Comparison of ENCODE assay signal across 8 cellular contexts in genomic region chr2:63842149-63843061, GRCh38. TPM values are rescaled to one million over a fixed set of nuclear protein-coding genes. Genes with fewer than 3 reads are reported as not detected.
DNase-seq lines count a peak whose midpoint lies in the region; ATAC-seq and TF ChIP-seq lines count a peak whose summit lies in the region.

No MANE protein-coding gene starts in this region.

- DNase-seq in DMS53 treated with DMSO at 0.1 percent for 48 hours (lab: John Stamatoyannopoulos, UW; ENCODE audit: unreplicated experiment) (peak; percentile 27), epithelial cell of prostate (ENCODE audit: low read depth, low spot score) (no peak), vagina (ENCODE audit: extremely low spot score in 2 of 2) (no peak)

- peak overlapping the region; percentile 89; the same call in 1 of the 2 replicates for H3K9ac ChIP-seq in KMS-11
- H3K9ac ChIP-seq in mucosa of rectum (ENCODE audit: low read depth in 1 of 2, low read length in 2 of 2) = peak overlapping the region; percentile 99 to 100

- H3K27ac Mint-ChIP-seq in T-helper 1 cell treated with Interleukin-12 subunit alpha and Interleukin-12 subunit beta and Interleukin-4 antibody, amounts not matched to agents 30 μg/mL and 1 μg/mL, for 36 hours = peak overlapping the region; percentile 82

- H3K36me3 ChIP-seq in KMS-11 (ENCODE audit: insufficient read depth) (no peaks in the 10 kb centered on the region), mucosa of rectum (ENCODE audit: control insufficient read depth in 2 of 2, insufficient read depth in 2 of 2, low read length in 2 of 2) (no peaks in the 10 kb centered on the region), vagina (no peaks in the 10 kb centered on the region)

- H3K36me3 Mint-ChIP-seq in T-helper 1 cell treated with Interleukin-12 subunit alpha and Interleukin-12 subunit beta and Interleukin-4 antibody, amounts not matched to agents 30 μg/mL and 1 μg/mL, for 36 hours (ENCODE audit: low read depth) = peaks cover 13% of the 10 kb centered on the region

- no peak for TF ChIP-seq CTCF in KMS-11 (conservative IDR thresholded peaks at IDR 0.05; ENCODE audit: low read depth, low read length)
- peak in 1 of 3 experiments; percentile 13 for TF ChIP-seq CTCF in vagina (IDR thresholded peaks at IDR 0.05)

- ATAC-seq in GM19463 (IDR thresholded peaks at IDR 0.05; ENCODE audit: unreplicated experiment) (no peak), GM18858 (IDR thresholded peaks at IDR 0.05; ENCODE audit: unreplicated experiment) (no peak)

- H3K4me1 ChIP-seq in KMS-11 (ENCODE audit: low read depth, poor library complexity, severe bottlenecking) (peaks cover 23% of the 10 kb centered on the region), mucosa of rectum (ENCODE audit: control insufficient read depth in 2 of 2, insufficient read depth in 2 of 2, low read length in 2 of 2) (peaks cover 16 to 19% of the 10 kb centered on the region in 2 donors), vagina (peaks cover 46% of the 10 kb centered on the region)

- H3K27me3 Mint-ChIP-seq in T-helper 1 cell treated with Interleukin-12 subunit alpha and Interleukin-12 subunit beta and Interleukin-4 antibody, amounts not matched to agents 30 μg/mL and 1 μg/mL, for 36 hours (ENCODE audit: low read depth) = peaks cover 5% of the 10 kb centered on the region

- intact Hi-C loops in vagina (cut with DNase I) = no loop called here

- TF ChIP-seq POLR2A in vagina (IDR thresholded peaks at IDR 0.05) = peak in 1 of 2 donors; percentile 49

- H3K4me1 Mint-ChIP-seq in T-helper 1 cell treated with Interleukin-12 subunit alpha and Interleukin-12 subunit beta and Interleukin-4 antibody, amounts not matched to agents 30 μg/mL and 1 μg/mL, for 36 hours (ENCODE audit: low read depth) = peaks cover 48% of the 10 kb centered on the region

- H3K79me2 ChIP-seq in KMS-11 (ENCODE audit: insufficient read depth, low read depth) = peaks cover 56% of the 10 kb centered on the region

- H3K4me3 Mint-ChIP-seq in T-helper 1 cell treated with Interleukin-12 subunit alpha and Interleukin-12 subunit beta and Interleukin-4 antibody, amounts not matched to agents 30 μg/mL and 1 μg/mL, for 36 hours = peak overlapping the region; percentile 97

- peaks cover 3% of the 10 kb centered on the region for H3K9me3 Mint-ChIP-seq in T-helper 1 cell treated with Interleukin-12 subunit alpha and Interleukin-12 subunit beta and Interleukin-4 antibody, amounts not matched to agents 30 μg/mL and 1 μg/mL, for 36 hours

- H3K9me3 ChIP-seq in mucosa of rectum (ENCODE audit: control insufficient read depth in 2 of 2, low read length in 2 of 2) = no peaks in the 10 kb centered on the region
- H3K9me3 ChIP-seq in vagina = no peaks in the 10 kb centered on the region

- H3K4me2 ChIP-seq in KMS-11 = peak overlapping the region; percentile 79

- H3K4me3 ChIP-seq in KMS-11 (IDR thresholded peaks at IDR 0.05; ENCODE audit: insufficient read depth, low read depth, low read length) (peak overlapping the region; percentile 96), mucosa of rectum (ENCODE audit: low read length in 2 of 2) (peak overlapping the region; percentile 92 to 98), vagina (peak overlapping the region; percentile 87 to 94)

- no peaks in the 10 kb centered on the region for H3K27me3 ChIP-seq in KMS-11 (ENCODE audit: insufficient read depth, low read depth)
- H3K27me3 ChIP-seq in mucosa of rectum (ENCODE audit: control insufficient read depth in 2 of 2, insufficient read depth in 2 of 2, low read length in 2 of 2) = no peaks in the 10 kb centered on the region
- H3K27me3 ChIP-seq in vagina = no peaks in the 10 kb centered on the region

- H3K27ac ChIP-seq in KMS-11 (peak overlapping the region; percentile 87; the same call in 1 of the 2 replicates), epithelial cell of prostate (peak overlapping the region; percentile 96), mucosa of rectum (ENCODE audit: low read depth in 2 of 2, low read length in 2 of 2) (peak overlapping the region; percentile 99 to 100), vagina (peak overlapping the region; percentile 97)

- peaks cover 5% of the 10 kb centered on the region; the same call in 1 of the 2 replicates for H4K20me1 ChIP-seq in KMS-11 (ENCODE audit: insufficient read depth)

- H2AFZ ChIP-seq in KMS-11 (ENCODE audit: low read depth) = peak overlapping the region; percentile 90; the same call in 1 of the 2 replicates

RNA-seq across cellular contexts. Expression of gene UGP2, which starts 0.7 kb away (rescaled TPM):
- 78.6 TPM for total RNA-seq in vagina
